In genomic region chr13:33817843-33818661, GRCh38 we compare ENCODE assay signal across 1 cellular context.
TF ChIP-seq lines count a peak whose summit lies in the region.

A gene with protein sequence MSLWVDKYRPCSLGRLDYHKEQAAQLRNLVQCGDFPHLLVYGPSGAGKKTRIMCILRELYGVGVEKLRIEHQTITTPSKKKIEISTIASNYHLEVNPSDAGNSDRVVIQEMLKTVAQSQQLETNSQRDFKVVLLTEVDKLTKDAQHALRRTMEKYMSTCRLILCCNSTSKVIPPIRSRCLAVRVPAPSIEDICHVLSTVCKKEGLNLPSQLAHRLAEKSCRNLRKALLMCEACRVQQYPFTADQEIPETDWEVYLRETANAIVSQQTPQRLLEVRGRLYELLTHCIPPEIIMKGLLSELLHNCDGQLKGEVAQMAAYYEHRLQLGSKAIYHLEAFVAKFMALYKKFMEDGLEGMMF (plus strand): TSS chr13:33818149. CDS start chr13:33818179, 30 bp downstream.

TF ChIP-seq in HepG2, 621 proteins besides CTCF, POLR2A, EP300 and RAD21 (continued from another document and continues in another):
- 0 out of 2 replicates have a peak, but pooled peaks have one; percentile 61 for TF ChIP-seq ZNF704 (CRISPR knock-in tag; IDR thresholded peaks at IDR 0.05; ENCODE audit: borderline replicate concordance)
- peak; percentile 78; the same call in 1 of the 2 replicates for TF ChIP-seq IRX3 (CRISPR knock-in tag; IDR thresholded peaks at IDR 0.05; ENCODE audit: borderline replicate concordance, low read depth)
- TF ChIP-seq ZNF839 (CRISPR knock-in tag; IDR thresholded peaks at IDR 0.05; ENCODE audit: borderline replicate concordance) = no peak
- TF ChIP-seq, protein P1, sequence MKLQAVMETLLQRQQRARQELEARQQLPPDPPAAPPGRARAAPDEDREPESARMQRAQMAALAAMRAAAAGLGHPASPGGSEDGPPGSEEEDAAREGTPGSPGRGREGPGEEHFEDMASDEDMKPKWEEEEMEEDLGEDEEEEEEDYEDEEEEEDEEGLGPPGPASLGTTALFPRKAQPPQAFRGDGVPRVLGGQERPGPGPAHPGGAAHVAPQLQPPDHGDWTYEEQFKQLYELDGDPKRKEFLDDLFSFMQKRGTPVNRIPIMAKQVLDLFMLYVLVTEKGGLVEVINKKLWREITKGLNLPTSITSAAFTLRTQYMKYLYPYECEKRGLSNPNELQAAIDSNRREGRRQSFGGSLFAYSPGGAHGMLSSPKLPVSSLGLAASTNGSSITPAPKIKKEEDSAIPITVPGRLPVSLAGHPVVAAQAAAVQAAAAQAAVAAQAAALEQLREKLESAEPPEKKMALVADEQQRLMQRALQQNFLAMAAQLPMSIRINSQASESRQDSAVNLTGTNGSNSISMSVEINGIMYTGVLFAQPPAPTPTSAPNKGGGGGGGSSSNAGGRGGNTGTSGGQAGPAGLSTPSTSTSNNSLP (IDR thresholded peaks at IDR 0.05; ENCODE audit: low read depth, low read length) = 0 out of 2 replicates have a peak, but pooled peaks have one; percentile 29
- TF ChIP-seq NR3C1 (CRISPR knock-in tag; IDR thresholded peaks at IDR 0.05) = no peak
- no peak for TF ChIP-seq ZFP1 (CRISPR knock-in tag; IDR thresholded peaks at IDR 0.05)
- TF ChIP-seq KAT8 (CRISPR knock-in tag; IDR thresholded peaks at IDR 0.05) = peak; percentile 98
- TF ChIP-seq RFXANK (CRISPR knock-in tag; IDR thresholded peaks at IDR 0.05) = no peak
- no peak for TF ChIP-seq HNRNPLL (IDR thresholded peaks at IDR 0.05; ENCODE audit: low read depth, low read length, poor library complexity, severe bottlenecking)
- TF ChIP-seq SNAI1 (CRISPR knock-in tag; IDR thresholded peaks at IDR 0.05; ENCODE audit: borderline replicate concordance) = 0 out of 2 replicates have a peak, but pooled peaks have one; percentile 74
- peak; percentile 72; the same call in 1 of the 2 replicates for TF ChIP-seq ZNF747 (CRISPR knock-in tag; IDR thresholded peaks at IDR 0.05; ENCODE audit: borderline replicate concordance)
- TF ChIP-seq NFRKB (IDR thresholded peaks at IDR 0.05) = no peak
- TF ChIP-seq, protein P2, sequence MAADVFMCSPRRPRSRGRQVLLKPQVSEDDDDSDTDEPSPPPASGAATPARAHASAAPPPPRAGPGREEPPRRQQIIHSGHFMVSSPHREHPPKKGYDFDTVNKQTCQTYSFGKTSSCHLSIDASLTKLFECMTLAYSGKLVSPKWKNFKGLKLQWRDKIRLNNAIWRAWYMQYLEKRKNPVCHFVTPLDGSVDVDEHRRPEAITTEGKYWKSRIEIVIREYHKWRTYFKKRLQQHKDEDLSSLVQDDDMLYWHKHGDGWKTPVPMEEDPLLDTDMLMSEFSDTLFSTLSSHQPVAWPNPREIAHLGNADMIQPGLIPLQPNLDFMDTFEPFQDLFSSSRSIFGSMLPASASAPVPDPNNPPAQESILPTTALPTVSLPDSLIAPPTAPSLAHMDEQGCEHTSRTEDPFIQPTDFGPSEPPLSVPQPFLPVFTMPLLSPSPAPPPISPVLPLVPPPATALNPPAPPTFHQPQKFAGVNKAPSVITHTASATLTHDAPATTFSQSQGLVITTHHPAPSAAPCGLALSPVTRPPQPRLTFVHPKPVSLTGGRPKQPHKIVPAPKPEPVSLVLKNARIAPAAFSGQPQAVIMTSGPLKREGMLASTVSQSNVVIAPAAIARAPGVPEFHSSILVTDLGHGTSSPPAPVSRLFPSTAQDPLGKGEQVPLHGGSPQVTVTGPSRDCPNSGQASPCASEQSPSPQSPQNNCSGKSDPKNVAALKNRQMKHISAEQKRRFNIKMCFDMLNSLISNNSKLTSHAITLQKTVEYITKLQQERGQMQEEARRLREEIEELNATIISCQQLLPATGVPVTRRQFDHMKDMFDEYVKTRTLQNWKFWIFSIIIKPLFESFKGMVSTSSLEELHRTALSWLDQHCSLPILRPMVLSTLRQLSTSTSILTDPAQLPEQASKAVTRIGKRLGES (CRISPR knock-in tag; IDR thresholded peaks at IDR 0.05; ENCODE audit: borderline replicate concordance) = no peak
- TF ChIP-seq, protein P3, sequence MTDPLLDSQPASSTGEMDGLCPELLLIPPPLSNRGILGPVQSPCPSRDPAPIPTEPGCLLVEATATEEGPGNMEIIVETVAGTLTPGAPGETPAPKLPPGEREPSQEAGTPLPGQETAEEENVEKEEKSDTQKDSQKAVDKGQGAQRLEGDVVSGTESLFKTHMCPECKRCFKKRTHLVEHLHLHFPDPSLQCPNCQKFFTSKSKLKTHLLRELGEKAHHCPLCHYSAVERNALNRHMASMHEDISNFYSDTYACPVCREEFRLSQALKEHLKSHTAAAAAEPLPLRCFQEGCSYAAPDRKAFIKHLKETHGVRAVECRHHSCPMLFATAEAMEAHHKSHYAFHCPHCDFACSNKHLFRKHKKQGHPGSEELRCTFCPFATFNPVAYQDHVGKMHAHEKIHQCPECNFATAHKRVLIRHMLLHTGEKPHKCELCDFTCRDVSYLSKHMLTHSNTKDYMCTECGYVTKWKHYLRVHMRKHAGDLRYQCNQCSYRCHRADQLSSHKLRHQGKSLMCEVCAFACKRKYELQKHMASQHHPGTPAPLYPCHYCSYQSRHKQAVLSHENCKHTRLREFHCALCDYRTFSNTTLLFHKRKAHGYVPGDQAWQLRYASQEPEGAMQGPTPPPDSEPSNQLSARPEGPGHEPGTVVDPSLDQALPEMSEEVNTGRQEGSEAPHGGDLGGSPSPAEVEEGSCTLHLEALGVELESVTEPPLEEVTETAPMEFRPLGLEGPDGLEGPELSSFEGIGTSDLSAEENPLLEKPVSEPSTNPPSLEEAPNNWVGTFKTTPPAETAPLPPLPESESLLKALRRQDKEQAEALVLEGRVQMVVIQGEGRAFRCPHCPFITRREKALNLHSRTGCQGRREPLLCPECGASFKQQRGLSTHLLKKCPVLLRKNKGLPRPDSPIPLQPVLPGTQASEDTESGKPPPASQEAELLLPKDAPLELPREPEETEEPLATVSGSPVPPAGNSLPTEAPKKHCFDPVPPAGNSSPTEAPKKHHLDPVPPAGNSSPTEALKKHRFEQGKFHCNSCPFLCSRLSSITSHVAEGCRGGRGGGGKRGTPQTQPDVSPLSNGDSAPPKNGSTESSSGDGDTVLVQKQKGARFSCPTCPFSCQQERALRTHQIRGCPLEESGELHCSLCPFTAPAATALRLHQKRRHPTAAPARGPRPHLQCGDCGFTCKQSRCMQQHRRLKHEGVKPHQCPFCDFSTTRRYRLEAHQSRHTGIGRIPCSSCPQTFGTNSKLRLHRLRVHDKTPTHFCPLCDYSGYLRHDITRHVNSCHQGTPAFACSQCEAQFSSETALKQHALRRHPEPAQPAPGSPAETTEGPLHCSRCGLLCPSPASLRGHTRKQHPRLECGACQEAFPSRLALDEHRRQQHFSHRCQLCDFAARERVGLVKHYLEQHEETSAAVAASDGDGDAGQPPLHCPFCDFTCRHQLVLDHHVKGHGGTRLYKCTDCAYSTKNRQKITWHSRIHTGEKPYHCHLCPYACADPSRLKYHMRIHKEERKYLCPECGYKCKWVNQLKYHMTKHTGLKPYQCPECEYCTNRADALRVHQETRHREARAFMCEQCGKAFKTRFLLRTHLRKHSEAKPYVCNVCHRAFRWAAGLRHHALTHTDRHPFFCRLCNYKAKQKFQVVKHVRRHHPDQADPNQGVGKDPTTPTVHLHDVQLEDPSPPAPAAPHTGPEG (CRISPR knock-in tag; IDR thresholded peaks at IDR 0.05) = peak; percentile 95
- no peak for TF ChIP-seq ZBTB3 (CRISPR knock-in tag; IDR thresholded peaks at IDR 0.05; ENCODE audit: borderline replicate concordance, low read depth)
- TF ChIP-seq ZNF337 (CRISPR knock-in tag; IDR thresholded peaks at IDR 0.05; ENCODE audit: borderline replicate concordance, low read depth) = peak; percentile 84; the same call in 1 of the 2 replicates
- peak; percentile 34; the same call in 1 of the 2 replicates for TF ChIP-seq ZNF143 (CRISPR knock-in tag; IDR thresholded peaks at IDR 0.05)
- peak; percentile 60; the same call in 1 of the 2 replicates for TF ChIP-seq KLF15 (CRISPR knock-in tag; IDR thresholded peaks at IDR 0.05; ENCODE audit: borderline replicate concordance)
- peak; percentile 89 for TF ChIP-seq ZHX2 (IDR thresholded peaks at IDR 0.05; ENCODE audit: low read depth)
- no peak for TF ChIP-seq ZHX2 (CRISPR knock-in tag; IDR thresholded peaks at IDR 0.05; ENCODE audit: borderline replicate concordance)
- TF ChIP-seq NFKBIZ (CRISPR knock-in tag; IDR thresholded peaks at IDR 0.05) = peak; percentile 59
- TF ChIP-seq, protein P4, sequence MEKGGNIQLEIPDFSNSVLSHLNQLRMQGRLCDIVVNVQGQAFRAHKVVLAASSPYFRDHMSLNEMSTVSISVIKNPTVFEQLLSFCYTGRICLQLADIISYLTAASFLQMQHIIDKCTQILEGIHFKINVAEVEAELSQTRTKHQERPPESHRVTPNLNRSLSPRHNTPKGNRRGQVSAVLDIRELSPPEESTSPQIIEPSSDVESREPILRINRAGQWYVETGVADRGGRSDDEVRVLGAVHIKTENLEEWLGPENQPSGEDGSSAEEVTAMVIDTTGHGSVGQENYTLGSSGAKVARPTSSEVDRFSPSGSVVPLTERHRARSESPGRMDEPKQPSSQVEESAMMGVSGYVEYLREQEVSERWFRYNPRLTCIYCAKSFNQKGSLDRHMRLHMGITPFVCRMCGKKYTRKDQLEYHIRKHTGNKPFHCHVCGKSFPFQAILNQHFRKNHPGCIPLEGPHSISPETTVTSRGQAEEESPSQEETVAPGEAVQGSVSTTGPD (CRISPR knock-in tag; IDR thresholded peaks at IDR 0.05) = peak; percentile 50; the same call in 1 of the 2 replicates
- TF ChIP-seq HMGA1 (CRISPR knock-in tag; conservative IDR thresholded peaks at IDR 0.05) = no peak
- TF ChIP-seq SSRP1 (CRISPR knock-in tag; IDR thresholded peaks at IDR 0.05) = no peak
- TF ChIP-seq HOXA9 (CRISPR knock-in tag; IDR thresholded peaks at IDR 0.05; ENCODE audit: borderline replicate concordance) = peak; percentile 82; the same call in 1 of the 2 replicates
- TF ChIP-seq, protein P5, sequence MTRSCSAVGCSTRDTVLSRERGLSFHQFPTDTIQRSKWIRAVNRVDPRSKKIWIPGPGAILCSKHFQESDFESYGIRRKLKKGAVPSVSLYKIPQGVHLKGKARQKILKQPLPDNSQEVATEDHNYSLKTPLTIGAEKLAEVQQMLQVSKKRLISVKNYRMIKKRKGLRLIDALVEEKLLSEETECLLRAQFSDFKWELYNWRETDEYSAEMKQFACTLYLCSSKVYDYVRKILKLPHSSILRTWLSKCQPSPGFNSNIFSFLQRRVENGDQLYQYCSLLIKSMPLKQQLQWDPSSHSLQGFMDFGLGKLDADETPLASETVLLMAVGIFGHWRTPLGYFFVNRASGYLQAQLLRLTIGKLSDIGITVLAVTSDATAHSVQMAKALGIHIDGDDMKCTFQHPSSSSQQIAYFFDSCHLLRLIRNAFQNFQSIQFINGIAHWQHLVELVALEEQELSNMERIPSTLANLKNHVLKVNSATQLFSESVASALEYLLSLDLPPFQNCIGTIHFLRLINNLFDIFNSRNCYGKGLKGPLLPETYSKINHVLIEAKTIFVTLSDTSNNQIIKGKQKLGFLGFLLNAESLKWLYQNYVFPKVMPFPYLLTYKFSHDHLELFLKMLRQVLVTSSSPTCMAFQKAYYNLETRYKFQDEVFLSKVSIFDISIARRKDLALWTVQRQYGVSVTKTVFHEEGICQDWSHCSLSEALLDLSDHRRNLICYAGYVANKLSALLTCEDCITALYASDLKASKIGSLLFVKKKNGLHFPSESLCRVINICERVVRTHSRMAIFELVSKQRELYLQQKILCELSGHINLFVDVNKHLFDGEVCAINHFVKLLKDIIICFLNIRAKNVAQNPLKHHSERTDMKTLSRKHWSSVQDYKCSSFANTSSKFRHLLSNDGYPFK (CRISPR knock-in tag; IDR thresholded peaks at IDR 0.05; ENCODE audit: borderline replicate concordance) = peak; percentile 77; the same call in 1 of the 2 replicates
- TF ChIP-seq RBM22 (optimal IDR thresholded peaks at IDR 0.05; ENCODE audit: low read length) = no peak
- TF ChIP-seq EED (CRISPR knock-in tag; IDR thresholded peaks at IDR 0.05) = no peak
- peak; percentile 70 for TF ChIP-seq HDAC2 (CRISPR knock-in tag; IDR thresholded peaks at IDR 0.05)
